In genomic region chr16:85590506-85590832, GRCh38 we compare ENCODE assay signal across 15 cellular contexts. TPM values are rescaled to one million over a fixed set of nuclear protein-coding genes. Genes with fewer than 3 reads are reported as not detected.
A peak's percentile ranks its signal among the peaks of the same experiment; 100 is the strongest.
DNase-seq lines count a peak whose midpoint lies in the region; ATAC-seq, FAIRE-seq and TF ChIP-seq lines count a peak whose summit lies in the region.
"Had no signal": no experiment of that assay in that cellular context is flagged by ENCODE, and none has a peak within 500 bp of the region (broad histone marks: within the 10 kb centered on the region; RNA-seq: fewer than 3 reads in every experiment).

No MANE protein-coding gene starts in this region.

- no peak overlapping the region for H3K4me3 ChIP-seq in BLaER1
- no peak overlapping the region for H3K4me3 ChIP-seq in GM12878
- peak overlapping the region in 1 of 2 donors; percentile 1 for H3K4me3 ChIP-seq in neuronal stem cell (ENCODE audit: low read length in 2 of 2)
- H3K4me3 ChIP-seq in left lung = no peak overlapping the region
- H3K4me3 ChIP-seq: HAP-1 had no signal

- H3K27me3 ChIP-seq in BLaER1 = no peaks in the 10 kb centered on the region
- H3K27me3 ChIP-seq in GM12878 (replicated peaks in 1 of 2; ENCODE audit: control insufficient read depth in 2 of 2, insufficient read depth in 2 of 2, low read length in 1 of 2) = no peaks in the 10 kb centered on the region
- H3K27me3 ChIP-seq in neuronal stem cell (ENCODE audit: control insufficient read depth in 3 of 3, insufficient read depth in 3 of 3, low read depth in 1 of 3, low read length in 3 of 3) = peaks cover 0 to 3% (median 0%) of the 10 kb centered on the region in 3 experiments
- H3K27me3 ChIP-seq in left lung = no peaks in the 10 kb centered on the region
- H3K27me3 ChIP-seq: BE2C had no signal

- 90% methylated on average over 12 of the region's 12 CpGs for WGBS in GM12878 (ENCODE audit: insufficient coverage, insufficient replicate concordance, low lambda C conversion rate, missing lambda C conversion rate)
- WGBS in neuronal stem cell (ENCODE audit: extremely low coverage in 2 of 2, insufficient read length in 2 of 2, insufficient replicate concordance in 1 of 2), 2 donors = 100% methylated on average over 2 of the region's 12 CpGs; no CpG with 5 or more reads in 1 of the 2 donors

- ATAC-seq in GM12878 = no peak
- ATAC-seq in HG02870 (IDR thresholded peaks at IDR 0.05; ENCODE audit: unreplicated experiment) = no peak
- no peak for ATAC-seq in left lung

- no peak overlapping the region for H4K8ac ChIP-seq in neuronal stem cell (ENCODE audit: low read depth, low read length)

- CTCF ChIA-PET in GM12878 (lab: Yijun Ruan, JAX) = no interaction called here

- in situ Hi-C loops in GM12878 (cut with MboI) = no loop called here

- peak overlapping the region; percentile 11 for H2BK5ac ChIP-seq in neuronal stem cell (ENCODE audit: low read length)

- peak overlapping the region; percentile 85 for H4K91ac ChIP-seq in neuronal stem cell (ENCODE audit: low read depth, low read length, poor library complexity)

- no peak overlapping the region for H2BK120ac ChIP-seq in neuronal stem cell (ENCODE audit: low read depth, low read length)

- H3K18ac ChIP-seq in neuronal stem cell (ENCODE audit: low read length) = peak overlapping the region; percentile 67

- no peak for TF ChIP-seq EP300 in GM12878 (IDR thresholded peaks at IDR 0.05; ENCODE audit: borderline replicate concordance in 1 of 2, control insufficient read depth in 1 of 2, low read depth in 2 of 2, low read length in 2 of 2)

- no peak for DNase-seq in GM12892 (ENCODE audit: insufficient read length)
- DNase-seq in GM12878 (ENCODE audit: low read depth, low spot score) = no peak
- no peak for DNase-seq in neuronal stem cell (ENCODE audit: low spot score)
- DNase-seq in left lung = no peak
- DNase-seq: ACHN, BE2C, DMS153, DMS79, GDM1 had no signal

- no TSS peak for BruUV-seq in GM12878 (replicated peaks; lab: Mats Ljungman, UMichigan)

- H3K27ac ChIP-seq in BLaER1 = peak overlapping the region; percentile 70
- H3K27ac ChIP-seq in GM12878 (ENCODE audit: control insufficient read depth, insufficient read depth) = no peak overlapping the region
- no peak overlapping the region for H3K27ac ChIP-seq in neuronal stem cell (replicated peaks; ENCODE audit: low read length)
- H3K27ac ChIP-seq in left lung = no peak overlapping the region
- H3K27ac ChIP-seq: KMS-11 had no signal

- H3K79me2 ChIP-seq in GM12878 (ENCODE audit: control insufficient read depth, insufficient read depth, low read length) = peaks cover 7% of the 10 kb centered on the region

- peak overlapping the region; percentile 94 for H2AK5ac ChIP-seq in neuronal stem cell (ENCODE audit: low read depth, low read length)

- H2BK15ac ChIP-seq in neuronal stem cell (ENCODE audit: low read length) = peak overlapping the region; percentile 70

- TF ChIP-seq CTCF in GM12878 (IDR thresholded peaks at IDR 0.05 in 2 of 3, conservative IDR thresholded peaks at IDR 0.05 in 1 of 3; ENCODE audit: control insufficient read depth in 2 of 3, extremely low read depth in 1 of 3, insufficient read depth in 1 of 3, low read depth in 3 of 3, low read length in 3 of 3) = no peak
- no peak for TF ChIP-seq CTCF in left lung (IDR thresholded peaks at IDR 0.05)

- 0 out of 2 replicates have a peak overlapping the region, but pooled peaks have one; percentile 34 for H3K9ac ChIP-seq in BLaER1
- H3K9ac ChIP-seq in GM12878 (ENCODE audit: control insufficient read depth, insufficient read depth, low read length) = no peak overlapping the region
- no peak overlapping the region for H3K9ac ChIP-seq in neuronal stem cell (ENCODE audit: low read depth, low read length, poor library complexity)
- H3K9ac ChIP-seq: KMS-11 had no signal

- peak overlapping the region; percentile 21 for H3K23ac ChIP-seq in neuronal stem cell (ENCODE audit: low read depth, low read length, poor library complexity)

- RAD21 ChIA-PET in GM12878 (lab: Charles Lee; ENCODE audit: unreplicated experiment) = no interaction called here

- SMC1A ChIA-PET in GM12878 (lab: Charles Lee; ENCODE audit: uncharacterized antibody, unreplicated experiment) = no interaction called here

- H2AFZ ChIP-seq in GM12878 (ENCODE audit: control insufficient read depth, low read depth, low read length) (no peak overlapping the region), neuronal stem cell (ENCODE audit: low read length) (no peak overlapping the region)

- H3K79me1 ChIP-seq in neuronal stem cell (ENCODE audit: low read depth, low read length) = no peaks in the 10 kb centered on the region

- FAIRE-seq in GM12892 (lab: Jason Lieb, UNC) (peak; percentile 5), GM12878 (lab: Jason Lieb, UNC) (no peak)
- FAIRE-seq: A204.1, GM19239 had no signal

- H3K4ac ChIP-seq in neuronal stem cell (ENCODE audit: low read length) = no peak overlapping the region

- H3K4me2 ChIP-seq in BLaER1 = peak overlapping the region; percentile 88
- no peak overlapping the region for H3K4me2 ChIP-seq in GM12878 (ENCODE audit: control insufficient read depth, insufficient read depth)
- H3K4me2 ChIP-seq in neuronal stem cell (ENCODE audit: insufficient read depth, low read length, poor library complexity, severe bottlenecking) = no peak overlapping the region
- H3K4me2 ChIP-seq: KMS-11 had no signal

- H3K36me3 ChIP-seq in BLaER1 (no peaks in the 10 kb centered on the region), GM12878 (ENCODE audit: control insufficient read depth in 2 of 2, insufficient read depth in 2 of 2, low read length in 1 of 2) (peaks cover 0 to 4% of the 10 kb centered on the region in 2 experiments; a peak in 3 of 4 replicates), neuronal stem cell (replicated peaks in 1 of 2; ENCODE audit: control insufficient read depth in 2 of 2, insufficient read depth in 2 of 2, low read length in 2 of 2) (no peaks in the 10 kb centered on the region), left lung (no peaks in the 10 kb centered on the region)
- H3K36me3 ChIP-seq: HAP-1 had no signal

- TF ChIP-seq RAD21 in GM12878 (IDR thresholded peaks at IDR 0.05; ENCODE audit: insufficient read depth, low read depth, low read length) = no peak

- intact Hi-C loops in GM12878 (cut with micrococcal nuclease; ENCODE audit: unreplicated experiment) = no loop called here
- intact Hi-C loops in left lung (cut with DNase I) = no loop called here

- peaks cover 77% of the 10 kb centered on the region for H4K20me1 ChIP-seq in BLaER1
- no peaks in the 10 kb centered on the region for H4K20me1 ChIP-seq in GM12878 (ENCODE audit: control insufficient read depth, insufficient read depth)

- H3K9me3 ChIP-seq in BLaER1 (no peaks in the 10 kb centered on the region), GM12878 (replicated peaks; ENCODE audit: control insufficient read depth, insufficient read depth, low read length) (no peaks in the 10 kb centered on the region), neuronal stem cell (replicated peaks in 1 of 2; ENCODE audit: control insufficient read depth in 2 of 2, insufficient read depth in 1 of 2, low read depth in 1 of 2, low read length in 2 of 2) (no peaks in the 10 kb centered on the region), left lung (no peaks in the 10 kb centered on the region)
- H3K9me3 ChIP-seq: BE2C, HAP-1 had no signal

- H3K4me1 ChIP-seq in BLaER1 (peaks cover 100% of the 10 kb centered on the region), GM12878 (ENCODE audit: control insufficient read depth, insufficient read depth, low read length) (no peaks in the 10 kb centered on the region), neuronal stem cell (ENCODE audit: control insufficient read depth in 2 of 2, insufficient read depth in 1 of 2, low read depth in 1 of 2, low read length in 2 of 2) (peaks cover 28 to 54% of the 10 kb centered on the region in 2 donors), left lung (peaks cover 2 to 28% of the 10 kb centered on the region in 2 donors)

- H3K14ac ChIP-seq in neuronal stem cell (ENCODE audit: low read length) = peak overlapping the region; percentile 49

- no peak for TF ChIP-seq POLR2A in GM12892 (IDR thresholded peaks at IDR 0.05; ENCODE audit: low read depth, low read length)
- no peak for TF ChIP-seq POLR2A in GM12878 (IDR thresholded peaks at IDR 0.05; ENCODE audit: low read depth, low read length)

- H2BK12ac ChIP-seq in neuronal stem cell (ENCODE audit: low read length) = peak overlapping the region; percentile 17

- POLR2A ChIA-PET in GM12878 (lab: Charles Lee) = no interaction called here

TF ChIP-seq in GM12878, 131 proteins besides CTCF, POLR2A, EP300 and RAD21 (continues in another document):
- peak; percentile 42 for TF ChIP-seq NR2C2 (IDR thresholded peaks at IDR 0.05; ENCODE audit: borderline replicate concordance, control insufficient read depth, insufficient read length, low read depth)
- no peak for TF ChIP-seq MYB (IDR thresholded peaks at IDR 0.05; ENCODE audit: borderline replicate concordance, low read depth, low read length)

RNA-seq across cellular contexts. Expression of gene GSE1, which starts 22.7 kb away (rescaled TPM):
- 18.8 TPM for polyA plus RNA-seq in GM12892 (2012; ENCODE audit: missing spikeins)
- 259 and 283 TPM in 2 replicates for total RNA-seq in GM12878 (2013; cell fraction: nucleolus; rRNA removed)
- total RNA-seq in GM12878 (2014; rRNA removed) (19.1 and 19.2 TPM in 2 replicates), GM12878 (2014; rRNA removed; fragmentation: Illumina TruSeq; extraction: Trizol) (11.9 and 12.3 TPM in 2 replicates), GM12878 (2021) (49.8 and 58.7 TPM in 2 replicates), left lung (10 to 100 TPM; 84.8 to 93.0 TPM)
- 11.7 TPM for polyA plus RNA-seq in GM12878 (2011; ENCODE audit: low read depth)
- polyA plus RNA-seq in GM12878 (2011; rRNA removed) (16.1 and 19.8 TPM in 2 replicates), GM12878 (2014; fragmentation: Illumina TruSeq; extraction: Trizol) (27.1 and 31.1 TPM in 2 replicates), GM12878 (2014; fragmentation: Nextera tagmentation; extraction: Ambion mirVana) (1 to 10 TPM; 4.6 to 5.1 TPM), GM12878 (2014; rRNA removed) (26.8 and 28.1 TPM in 2 replicates), GM12878 (2016; fragmentation: Nextera tagmentation; extraction: Ambion mirVana) (10 to 100 TPM; 14.6 to 17.3 TPM)
- polyA plus RNA-seq in GM12878 (2011; cell fraction: cytosol; rRNA removed) = 15.1 and 20.5 TPM in 2 replicates
- 112 and 143 TPM in 2 replicates for polyA plus RNA-seq in GM12878 (2011; cell fraction: nucleus; rRNA removed)
- 23.5 and 23.9 TPM in 2 replicates for polyA plus RNA-seq in GM12878 (2012)
- polyA minus RNA-seq in GM12878 (2011; rRNA and poly(A)+ RNA removed) = 22.6 and 35.7 TPM in 2 replicates
- 19.0 and 21.0 TPM in 2 replicates for polyA minus RNA-seq in GM12878 (2011; cell fraction: cytosol; rRNA and poly(A)+ RNA removed)
- polyA minus RNA-seq in GM12878 (2011; cell fraction: nucleus; rRNA and poly(A)+ RNA removed) = 33.7 and 54.0 TPM in 2 replicates
- polyA plus RNA-seq in neuronal stem cell (2013, experiment 1 of 2) = 5.7 TPM
- 6.2 TPM for polyA plus RNA-seq in neuronal stem cell (2013, experiment 2 of 2)
